Comparison of ENCODE assay signal across 13 cellular contexts in genomic region chr6:137357263-137357947, GRCh38.
DNase-seq lines count a peak whose midpoint lies in the region; ATAC-seq, FAIRE-seq and TF ChIP-seq lines count a peak whose summit lies in the region.
"Had no signal": no experiment of that assay in that cellular context is flagged by ENCODE, and none has a peak within 500 bp of the region (broad histone marks: within the 10 kb centered on the region; RNA-seq: fewer than 3 reads in every experiment).

No MANE protein-coding gene starts in this region.

- no peak overlapping the region for H3K14ac ChIP-seq in mesenchymal stem cell (ENCODE audit: low read length in 2 of 2)

- no peak overlapping the region for H3K4ac ChIP-seq in mesenchymal stem cell (ENCODE audit: low read depth in 1 of 2, low read length in 2 of 2)

- TF ChIP-seq EP300 in GM12878 (IDR thresholded peaks at IDR 0.05; ENCODE audit: borderline replicate concordance in 1 of 2, control insufficient read depth in 1 of 2, low read depth in 2 of 2, low read length in 2 of 2): no peak

- BruUV-seq in GM12878 (replicated peaks; lab: Mats Ljungman, UMichigan): no TSS peak

- H3K79me1 ChIP-seq in mesenchymal stem cell (replicated peaks; ENCODE audit: low read length, poor library complexity, severe bottlenecking): no peaks in the 10 kb centered on the region

- POLR2A ChIA-PET in GM12878 (lab: Charles Lee): no interaction called here

- RAD21 ChIA-PET in GM12878 (lab: Charles Lee; ENCODE audit: unreplicated experiment): no interaction called here

- peak; percentile 37 for DNase-seq in HuH-7.5 (ENCODE audit: low spot score)
- DNase-seq in GM12878 (ENCODE audit: low read depth, low spot score): no peak
- peak; percentile 51 for DNase-seq in spleen
- DNase-seq in mesenchymal stem cell: no peak
- DNase-seq in stimulated activated CD4-positive, alpha-beta T cell treated with anti-CD3 and anti-CD28 coated beads, Interleukin-1b, Interleukin-23, amount 100 ng/mL, for 48 hours: no peak
- DNase-seq: BE2C; CD8-positive, alpha-beta memory T cell; NCI-H82; Right ventricle myocardium superior had no signal

- H2BK12ac ChIP-seq in mesenchymal stem cell (ENCODE audit: low read length in 2 of 2): no peak overlapping the region

- H2BK5ac ChIP-seq in mesenchymal stem cell (ENCODE audit: low read depth, low read length, poor library complexity, severe bottlenecking): no peak overlapping the region

- no peak overlapping the region for H3K27ac ChIP-seq in GM12878 (ENCODE audit: control insufficient read depth, insufficient read depth)
- H3K27ac ChIP-seq in liver (ENCODE audit: low read depth in 1 of 2, low read length in 2 of 2): no peak overlapping the region
- H3K27ac ChIP-seq in spleen: no peak overlapping the region
- H3K27ac ChIP-seq in mesenchymal stem cell (ENCODE audit: low read length, poor library complexity, severe bottlenecking): no peak overlapping the region

- TF ChIP-seq POLR2A in GM12878 (IDR thresholded peaks at IDR 0.05; ENCODE audit: low read depth, low read length) (no peak), spleen (IDR thresholded peaks at IDR 0.05) (no peak)

- H2AK5ac ChIP-seq in mesenchymal stem cell (ENCODE audit: low read length, severe bottlenecking): no peak overlapping the region

- H3K9ac ChIP-seq in GM12878 (ENCODE audit: control insufficient read depth, insufficient read depth, low read length) (no peak overlapping the region), liver (ENCODE audit: low read depth in 1 of 2, low read length in 2 of 2) (no peak overlapping the region), mesenchymal stem cell (ENCODE audit: low read length) (no peak overlapping the region)

- TF ChIP-seq RAD21 in GM12878 (IDR thresholded peaks at IDR 0.05; ENCODE audit: insufficient read depth, low read depth, low read length) (no peak), liver (IDR thresholded peaks at IDR 0.05) (peak in 1 of 2 donors; percentile 37)

- H3K27me3 ChIP-seq in GM12878 (replicated peaks in 1 of 2; ENCODE audit: control insufficient read depth in 2 of 2, insufficient read depth in 2 of 2, low read length in 1 of 2): no peaks in the 10 kb centered on the region
- no peaks in the 10 kb centered on the region for H3K27me3 ChIP-seq in liver (ENCODE audit: control insufficient read depth in 4 of 4, insufficient read depth in 4 of 4, low read length in 3 of 4)
- H3K27me3 ChIP-seq in spleen (replicated peaks in 1 of 7): no peaks in the 10 kb centered on the region
- no peaks in the 10 kb centered on the region for H3K27me3 ChIP-seq in mesenchymal stem cell (ENCODE audit: control insufficient read depth in 1 of 2, insufficient read depth in 1 of 2, low read length in 2 of 2)
- H3K27me3 ChIP-seq: BE2C had no signal

- H2AFZ ChIP-seq in GM12878 (ENCODE audit: control insufficient read depth, low read depth, low read length) (no peak overlapping the region), mesenchymal stem cell (ENCODE audit: low read depth, low read length) (no peak overlapping the region)

- no peak overlapping the region for H3K23ac ChIP-seq in mesenchymal stem cell (ENCODE audit: low read length in 2 of 2)

- H3K4me3 ChIP-seq in GM12878 (no peak overlapping the region), liver (ENCODE audit: low read depth in 1 of 3, low read length in 3 of 3) (no peak overlapping the region), spleen (no peak overlapping the region), mesenchymal stem cell (ENCODE audit: insufficient read depth in 1 of 2, low read depth in 1 of 2, low read length in 2 of 2) (no peak overlapping the region)

- no peak overlapping the region for H4K8ac ChIP-seq in mesenchymal stem cell (ENCODE audit: low read length)

- WGBS in GM12878 (ENCODE audit: insufficient coverage, insufficient replicate concordance, low lambda C conversion rate, missing lambda C conversion rate): 47% methylated on average over 14 of the region's 14 CpGs
- 60% methylated on average over 14 of the region's 14 CpGs for WGBS in liver
- 72 to 85% (median 79%) methylated on average over 14 of the region's 14 CpGs for WGBS in spleen, 5 donors
- 77% methylated on average over 12 of the region's 14 CpGs for WGBS in mesenchymal stem cell

- H2BK15ac ChIP-seq in mesenchymal stem cell (ENCODE audit: low read depth, poor library complexity, severe bottlenecking): no peak overlapping the region

- H4K20me1 ChIP-seq in GM12878 (ENCODE audit: control insufficient read depth, insufficient read depth): no peaks in the 10 kb centered on the region

- SMC1A ChIA-PET in GM12878 (lab: Charles Lee; ENCODE audit: uncharacterized antibody, unreplicated experiment): interaction anchor here (0.6 to 2.4 kb wide), 4 partner anchors 7 to 176 kb away, joined by 3 to 7 read pairs (median 3); no protein-coding TSS in a partner anchor

- H4K91ac ChIP-seq in mesenchymal stem cell (ENCODE audit: low read length): no peak overlapping the region

- FAIRE-seq in GM12878 (lab: Jason Lieb, UNC): peak; percentile 23
- FAIRE-seq: H54 had no signal

- no peak overlapping the region for H2BK120ac ChIP-seq in mesenchymal stem cell (ENCODE audit: low read depth, low read length)

- H3K36me3 ChIP-seq in GM12878 (ENCODE audit: control insufficient read depth in 2 of 2, insufficient read depth in 2 of 2, low read length in 1 of 2) (no peaks in the 10 kb centered on the region), liver (ENCODE audit: control insufficient read depth in 4 of 4, insufficient read depth in 3 of 4, low read depth in 1 of 4, low read length in 3 of 4) (no peaks in the 10 kb centered on the region), spleen (no peaks in the 10 kb centered on the region), mesenchymal stem cell (ENCODE audit: control insufficient read depth in 1 of 2, insufficient read depth in 2 of 2, low read depth in 1 of 2, low read length in 2 of 2) (no peaks in the 10 kb centered on the region)
- H3K36me3 ChIP-seq: BE2C had no signal

- no peak overlapping the region for H3K18ac ChIP-seq in mesenchymal stem cell (ENCODE audit: low read depth in 1 of 2, low read length in 2 of 2)

- ATAC-seq in GM12878 (no peak), HG02571 (IDR thresholded peaks at IDR 0.05; ENCODE audit: unreplicated experiment) (no peak)
- ATAC-seq: Panc1 had no signal

- in situ Hi-C loops in GM12878 (cut with MboI): no loop called here

- no peaks in the 10 kb centered on the region for H3K9me3 ChIP-seq in GM12878 (replicated peaks; ENCODE audit: control insufficient read depth, insufficient read depth, low read length)
- H3K9me3 ChIP-seq in liver (ENCODE audit: control insufficient read depth in 4 of 4, low read length in 3 of 4): no peaks in the 10 kb centered on the region
- no peaks in the 10 kb centered on the region for H3K9me3 ChIP-seq in spleen
- no peaks in the 10 kb centered on the region for H3K9me3 ChIP-seq in mesenchymal stem cell (ENCODE audit: control insufficient read depth, low read length)
- H3K9me3 ChIP-seq: BE2C had no signal

- no peak for TF ChIP-seq CTCF in GM12878 (IDR thresholded peaks at IDR 0.05 in 2 of 3, conservative IDR thresholded peaks at IDR 0.05 in 1 of 3; ENCODE audit: control insufficient read depth in 2 of 3, extremely low read depth in 1 of 3, insufficient read depth in 1 of 3, low read depth in 3 of 3, low read length in 3 of 3)
- TF ChIP-seq CTCF in liver (IDR thresholded peaks at IDR 0.05; ENCODE audit: low read depth, low read length, missing input control): no peak
- no peak for TF ChIP-seq CTCF in spleen (IDR thresholded peaks at IDR 0.05 in 8 of 11, conservative IDR thresholded peaks at IDR 0.05 in 3 of 11)

- H3K4me1 ChIP-seq in GM12878 (ENCODE audit: control insufficient read depth, insufficient read depth, low read length) (no peaks in the 10 kb centered on the region), liver (ENCODE audit: control insufficient read depth in 4 of 4, insufficient read depth in 4 of 4, low read length in 3 of 4) (peaks cover 4 to 28% (median 17%) of the 10 kb centered on the region in 4 donors), spleen (peaks cover 0 to 17% (median 10%) of the 10 kb centered on the region in 6 donors), mesenchymal stem cell (ENCODE audit: control insufficient read depth, insufficient read depth, low read depth, low read length) (peaks cover 2% of the 10 kb centered on the region)

- intact Hi-C loops in GM12878 (cut with micrococcal nuclease; ENCODE audit: unreplicated experiment): no loop called here
- intact Hi-C loops in spleen (cut with DNase I; ENCODE audit: low total_unique reads): no loop called here

- H3K79me2 ChIP-seq in GM12878 (ENCODE audit: control insufficient read depth, insufficient read depth, low read length): no peaks in the 10 kb centered on the region

- CTCF ChIA-PET in GM12878 (lab: Yijun Ruan, JAX): no interaction called here

- H3K4me2 ChIP-seq in GM12878 (ENCODE audit: control insufficient read depth, insufficient read depth): no peak overlapping the region
- no peak overlapping the region for H3K4me2 ChIP-seq in mesenchymal stem cell (ENCODE audit: low read length, poor library complexity, severe bottlenecking)

TF ChIP-seq in GM12878, 131 proteins besides CTCF, POLR2A, EP300 and RAD21 (continues in another document):
- TF ChIP-seq ZNF384 (IDR thresholded peaks at IDR 0.05; ENCODE audit: borderline replicate concordance, low read depth, low read length): no peak
- no peak for TF ChIP-seq CBX5 (IDR thresholded peaks at IDR 0.05; ENCODE audit: low read depth)
- no peak for TF ChIP-seq SPI1 (IDR thresholded peaks at IDR 0.05; ENCODE audit: borderline replicate concordance, insufficient read depth, low read depth, low read length)
- TF ChIP-seq CHD2 (IDR thresholded peaks at IDR 0.05; ENCODE audit: borderline replicate concordance, low read depth, low read length): no peak
- no peak for TF ChIP-seq TCF3 (IDR thresholded peaks at IDR 0.05; ENCODE audit: borderline replicate concordance, insufficient read depth, low read depth, low read length)
- TF ChIP-seq IKZF1 (conservative IDR thresholded peaks at IDR 0.05): no peak
- TF ChIP-seq ETV6 (conservative IDR thresholded peaks at IDR 0.05 in 1 of 2, IDR thresholded peaks at IDR 0.05 in 1 of 2; ENCODE audit: borderline replicate concordance in 1 of 2, low read depth in 1 of 2): no peak
- TF ChIP-seq SREBF2 (IDR thresholded peaks at IDR 0.05; ENCODE audit: low read length): no peak

TF ChIP-seq in liver, 16 proteins besides CTCF, POLR2A, EP300 and RAD21 (continues in another document):
- TF ChIP-seq FOXA1 (IDR thresholded peaks at IDR 0.05): no peak

Comparison
In these comparisons a context has a peak if more than half of its experiments do, and no peak if none do; other contexts are left out.
1. DNase-seq: peak in HuH-7.5 (single experiment) and spleen (single experiment); none in GM12878 (single experiment), mesenchymal stem cell (single experiment) and stimulated activated CD4-positive, alpha-beta T cell treated with anti-CD3 and anti-CD28 coated beads, Interleukin-1b, Interleukin-23, amount 100 ng/mL, for 48 hours (single experiment).